10 cellular contexts compared by ENCODE assay signal in genomic region chr14:50039120-50039517, GRCh38.
A peak's percentile ranks its signal among the peaks of the same experiment; 100 is the strongest.
DNase-seq lines count a peak whose midpoint lies in the region; ATAC-seq and TF ChIP-seq lines count a peak whose summit lies in the region.
"Had no signal": no experiment of that assay in that cellular context is flagged by ENCODE, and none has a peak within 500 bp of the region (broad histone marks: within the 10 kb centered on the region; RNA-seq: fewer than 3 reads in every experiment).

No MANE protein-coding gene starts in this region.

- ATAC-seq in activated T-cell treated with anti-CD3 and anti-CD28 coated beads, Interleukin-2, amount 50 U/mL, for 4 hours, result no peak
- ATAC-seq in GM21515 (IDR thresholded peaks at IDR 0.05; ENCODE audit: unreplicated experiment), result no peak

- H3K4me1 ChIP-seq in liver (ENCODE audit: control insufficient read depth in 4 of 4, insufficient read depth in 4 of 4, low read length in 3 of 4), result peaks cover 0 to 30% (median 6%) of the 10 kb centered on the region in 4 donors
- peaks cover 25% of the 10 kb centered on the region for H3K4me1 ChIP-seq in thymus (ENCODE audit: control insufficient read depth, insufficient read depth, low read length)
- H3K4me1 ChIP-seq: testis had no signal

- no peak for TF ChIP-seq CTCF in liver (IDR thresholded peaks at IDR 0.05; ENCODE audit: low read depth, low read length, missing input control)

- H3K27ac ChIP-seq in liver (ENCODE audit: low read depth in 1 of 2, low read length in 2 of 2) (peak overlapping the region; percentile 61 to 74), thymus (ENCODE audit: low read depth) (peak overlapping the region; percentile 47)
- H3K27ac ChIP-seq: testis had no signal

- H3K36me3 ChIP-seq in liver (ENCODE audit: control insufficient read depth in 4 of 4, insufficient read depth in 3 of 4, low read depth in 1 of 4, low read length in 3 of 4) (no peaks in the 10 kb centered on the region), thymus (ENCODE audit: control insufficient read depth, insufficient read depth) (no peaks in the 10 kb centered on the region)

- intact Hi-C loops in activated T-helper 1 cell treated with anti-CD3 and anti-CD28 coated beads, Interleukin-12 subunit alpha, Interleukin-12 subunit beta, Interleukin-2, Interleukin-4 antibody, amounts not matched to agents 30 ng/mL and 10 ng/mL and 1 ng/mL, durations not matched to agents 14 hours and 24 hours and 36 hours (cut with micrococcal nuclease), result no loop called here

- no peaks in the 10 kb centered on the region for H3K9me3 Mint-ChIP-seq in activated T-cell treated with anti-CD3 and anti-CD28 coated beads, Interleukin-2, amount 50 U/mL, for 4 hours
- no peaks in the 10 kb centered on the region for H3K9me3 Mint-ChIP-seq in activated T-helper 1 cell treated with anti-CD3 and anti-CD28 coated beads, Interleukin-12 subunit alpha, Interleukin-12 subunit beta, Interleukin-2, Interleukin-4 antibody, amounts not matched to agents 30 ng/mL and 10 ng/mL and 1 ng/mL, durations not matched to agents 14 hours and 24 hours and 36 hours

- H3K27me3 Mint-ChIP-seq in activated T-cell treated with anti-CD3 and anti-CD28 coated beads, Interleukin-2, amount 50 U/mL, for 4 hours (ENCODE audit: low read depth), result no peaks in the 10 kb centered on the region
- H3K27me3 Mint-ChIP-seq in activated T-helper 1 cell treated with anti-CD3 and anti-CD28 coated beads, Interleukin-12 subunit alpha, Interleukin-12 subunit beta, Interleukin-2, Interleukin-4 antibody, amounts not matched to agents 30 ng/mL and 10 ng/mL and 1 ng/mL, durations not matched to agents 14 hours and 24 hours and 36 hours (ENCODE audit: insufficient read depth), result no peaks in the 10 kb centered on the region

- peaks cover 67% of the 10 kb centered on the region for H3K4me1 Mint-ChIP-seq in activated T-cell treated with anti-CD3 and anti-CD28 coated beads, Interleukin-2, amount 50 U/mL, for 4 hours (ENCODE audit: low read depth)
- peaks cover 79% of the 10 kb centered on the region for H3K4me1 Mint-ChIP-seq in activated T-helper 1 cell treated with anti-CD3 and anti-CD28 coated beads, Interleukin-12 subunit alpha, Interleukin-12 subunit beta, Interleukin-2, Interleukin-4 antibody, amounts not matched to agents 30 ng/mL and 10 ng/mL and 1 ng/mL, durations not matched to agents 14 hours and 24 hours and 36 hours (ENCODE audit: low read depth)

- no peak for TF ChIP-seq RAD21 in liver (IDR thresholded peaks at IDR 0.05)

- no peaks in the 10 kb centered on the region for H3K27me3 ChIP-seq in liver (ENCODE audit: control insufficient read depth in 4 of 4, insufficient read depth in 4 of 4, low read length in 3 of 4)
- no peaks in the 10 kb centered on the region for H3K27me3 ChIP-seq in thymus (ENCODE audit: control insufficient read depth, insufficient read depth)
- H3K27me3 ChIP-seq: dorsolateral prefrontal cortex, testis had no signal

- H3K4me3 Mint-ChIP-seq in activated T-cell treated with anti-CD3 and anti-CD28 coated beads, Interleukin-2, amount 50 U/mL, for 4 hours, result peak overlapping the region; percentile 78
- H3K4me3 Mint-ChIP-seq in activated T-helper 1 cell treated with anti-CD3 and anti-CD28 coated beads, Interleukin-12 subunit alpha, Interleukin-12 subunit beta, Interleukin-2, Interleukin-4 antibody, amounts not matched to agents 30 ng/mL and 10 ng/mL and 1 ng/mL, durations not matched to agents 14 hours and 24 hours and 36 hours, result peak overlapping the region; percentile 78

- peaks cover 15% of the 10 kb centered on the region for H3K36me3 Mint-ChIP-seq in activated T-cell treated with anti-CD3 and anti-CD28 coated beads, Interleukin-2, amount 50 U/mL, for 4 hours (ENCODE audit: insufficient read depth)
- H3K36me3 Mint-ChIP-seq in activated T-helper 1 cell treated with anti-CD3 and anti-CD28 coated beads, Interleukin-12 subunit alpha, Interleukin-12 subunit beta, Interleukin-2, Interleukin-4 antibody, amounts not matched to agents 30 ng/mL and 10 ng/mL and 1 ng/mL, durations not matched to agents 14 hours and 24 hours and 36 hours (ENCODE audit: low read depth), result peaks cover 20% of the 10 kb centered on the region

- WGBS in liver, result 87% methylated on average over 4 of the region's 4 CpGs
- WGBS in thymus, result 94% methylated on average over 4 of the region's 4 CpGs

- H3K27ac Mint-ChIP-seq in activated T-helper 1 cell treated with anti-CD3 and anti-CD28 coated beads, Interleukin-12 subunit alpha, Interleukin-12 subunit beta, Interleukin-2, Interleukin-4 antibody, amounts not matched to agents 30 ng/mL and 10 ng/mL and 1 ng/mL, durations not matched to agents 14 hours and 24 hours and 36 hours, result peak overlapping the region; percentile 98

- no peak for DNase-seq in activated T-cell treated with anti-CD3 and anti-CD28 coated beads, Interleukin-2, amount 50 U/mL, for 4 hours
- DNase-seq in activated T-cell treated with anti-CD3 and anti-CD28 coated beads for 4 hours, result no peak
- no peak for DNase-seq in activated T-helper 1 cell treated with anti-CD3 and anti-CD28 coated beads, Interleukin-12 subunit alpha, Interleukin-12 subunit beta, Interleukin-2, Interleukin-4 antibody, amounts not matched to agents 30 ng/mL and 10 ng/mL and 1 ng/mL, durations not matched to agents 14 hours and 24 hours and 36 hours (ENCODE audit: low spot score)
- no peak for DNase-seq in RPMI8226
- DNase-seq in NAMALWA (ENCODE audit: low spot score), result no peak
- DNase-seq: testis had no signal

- H3K4me3 ChIP-seq in liver (ENCODE audit: low read depth in 1 of 3, low read length in 3 of 3), result no peak overlapping the region
- no peak overlapping the region for H3K4me3 ChIP-seq in thymus (ENCODE audit: low read length)
- H3K4me3 ChIP-seq: dorsolateral prefrontal cortex, testis had no signal

- H3K9ac ChIP-seq in liver (ENCODE audit: low read depth in 1 of 2, low read length in 2 of 2), result no peak overlapping the region

- H3K9me3 ChIP-seq in liver (ENCODE audit: control insufficient read depth in 4 of 4, low read length in 3 of 4), result no peaks in the 10 kb centered on the region
- no peaks in the 10 kb centered on the region for H3K9me3 ChIP-seq in thymus (ENCODE audit: control insufficient read depth)
- H3K9me3 ChIP-seq: testis had no signal

TF ChIP-seq in liver, 16 proteins besides CTCF, POLR2A, EP300 and RAD21:
- TF ChIP-seq HNF4A (conservative IDR thresholded peaks at IDR 0.05), result no peak
- no peak for TF ChIP-seq ATF3 (IDR thresholded peaks at IDR 0.05)
- TF ChIP-seq MAX (IDR thresholded peaks at IDR 0.05), result no peak
- TF ChIP-seq YY1 (IDR thresholded peaks at IDR 0.05), result no peak
